In genomic region chr7:22725585-22725984, GRCh38 we compare ENCODE assay signal across 9 cellular contexts. TPM values are rescaled to one million over a fixed set of nuclear protein-coding genes. Genes with fewer than 3 reads are reported as not detected.
DNase-seq lines count a peak whose midpoint lies in the region; ATAC-seq lines count a peak whose summit lies in the region.
"Had no signal": no experiment of that assay in that cellular context is flagged by ENCODE, and none has a peak within 500 bp of the region (broad histone marks: within the 10 kb centered on the region; RNA-seq: fewer than 3 reads in every experiment).

No MANE protein-coding gene starts in this region.

- no peaks in the 10 kb centered on the region for H3K9me3 Mint-ChIP-seq in activated CD8-positive, alpha-beta memory T cell treated with anti-CD3 and anti-CD28 coated beads, Interleukin-2, amount 10 ng/mL, durations not matched to agents 7 days and 5 days (ENCODE audit: low read depth)
- H3K9me3 Mint-ChIP-seq in stimulated activated memory B cell treated with anti-CD40 and anti-IgM and Interleukin-4, amounts not matched to agents 10 μg/mL and 1 μg/mL and 100 μg/mL, for 72 hours = no peaks in the 10 kb centered on the region
- H3K9me3 Mint-ChIP-seq in activated T-cell treated with anti-CD3 and anti-CD28 coated beads, Interleukin-2, amount 50 U/mL, for 72 hours = no peaks in the 10 kb centered on the region
- H3K9me3 Mint-ChIP-seq: T-helper 2 cell treated with Interferon-gamma antibody and Interleukin-4, amounts not matched to agents 5 μg/mL and 100 μg/mL, for 36 hours had no signal

- no peaks in the 10 kb centered on the region for H3K36me3 Mint-ChIP-seq in activated CD8-positive, alpha-beta memory T cell treated with anti-CD3 and anti-CD28 coated beads, Interleukin-2, amount 10 ng/mL, durations not matched to agents 7 days and 5 days
- H3K36me3 Mint-ChIP-seq in stimulated activated memory B cell treated with anti-CD40 and anti-IgM and Interleukin-4, amounts not matched to agents 10 μg/mL and 1 μg/mL and 100 μg/mL, for 72 hours = no peaks in the 10 kb centered on the region
- no peaks in the 10 kb centered on the region for H3K36me3 Mint-ChIP-seq in activated T-cell treated with anti-CD3 and anti-CD28 coated beads, Interleukin-2, amount 50 U/mL, for 72 hours (ENCODE audit: insufficient read depth in 2 of 2)

- no peak overlapping the region for H3K4me3 Mint-ChIP-seq in activated CD8-positive, alpha-beta memory T cell treated with anti-CD3 and anti-CD28 coated beads, Interleukin-2, amount 10 ng/mL, durations not matched to agents 7 days and 5 days
- H3K4me3 Mint-ChIP-seq in stimulated activated memory B cell treated with anti-CD40 and anti-IgM and Interleukin-4, amounts not matched to agents 10 μg/mL and 1 μg/mL and 100 μg/mL, for 72 hours = peak overlapping the region; percentile 84
- no peak overlapping the region for H3K4me3 Mint-ChIP-seq in activated T-cell treated with anti-CD3 and anti-CD28 coated beads, Interleukin-2, amount 50 U/mL, for 72 hours

- CTCF ChIA-PET in activated CD8-positive, alpha-beta memory T cell treated with anti-CD3 and anti-CD28 coated beads, Interleukin-2, amount 10 ng/mL, durations not matched to agents 7 days and 5 days (lab: Charles Lee) = interaction anchor here (0.8 to 13.9 kb wide), 17 partner anchors 8 to 330 kb away, joined by 3 to 376 read pairs (median 4); no protein-coding TSS in a partner anchor

- H3K27me3 Mint-ChIP-seq in activated CD8-positive, alpha-beta memory T cell treated with anti-CD3 and anti-CD28 coated beads, Interleukin-2, amount 10 ng/mL, durations not matched to agents 7 days and 5 days = peaks cover 69% of the 10 kb centered on the region
- H3K27me3 Mint-ChIP-seq in stimulated activated memory B cell treated with anti-CD40 and anti-IgM and Interleukin-4, amounts not matched to agents 10 μg/mL and 1 μg/mL and 100 μg/mL, for 72 hours = no peaks in the 10 kb centered on the region
- peaks cover 66% of the 10 kb centered on the region for H3K27me3 Mint-ChIP-seq in activated T-cell treated with anti-CD3 and anti-CD28 coated beads, Interleukin-2, amount 50 U/mL, for 72 hours (ENCODE audit: low read depth)

- H3K4me1 Mint-ChIP-seq in activated CD8-positive, alpha-beta memory T cell treated with anti-CD3 and anti-CD28 coated beads, Interleukin-2, amount 10 ng/mL, durations not matched to agents 7 days and 5 days = peaks cover 25% of the 10 kb centered on the region
- H3K4me1 Mint-ChIP-seq in stimulated activated memory B cell treated with anti-CD40 and anti-IgM and Interleukin-4, amounts not matched to agents 10 μg/mL and 1 μg/mL and 100 μg/mL, for 72 hours = peaks cover 58% of the 10 kb centered on the region
- peaks cover 35% of the 10 kb centered on the region for H3K4me1 Mint-ChIP-seq in activated T-cell treated with anti-CD3 and anti-CD28 coated beads, Interleukin-2, amount 50 U/mL, for 72 hours (ENCODE audit: low read depth)

- peak; percentile 28 for ATAC-seq in activated CD8-positive, alpha-beta memory T cell treated with anti-CD3 and anti-CD28 coated beads, Interleukin-2, amount 10 ng/mL, durations not matched to agents 7 days and 5 days
- ATAC-seq in stimulated activated memory B cell treated with anti-CD40 and anti-IgM and Interleukin-4, amounts not matched to agents 10 μg/mL and 1 μg/mL and 100 μg/mL, for 72 hours = peak; percentile 27
- ATAC-seq in activated T-cell treated with anti-CD3 and anti-CD28 coated beads, Interleukin-2, amount 50 U/mL, for 72 hours (replicated peaks in 1 of 2) = no peak

- H3K27ac Mint-ChIP-seq in activated CD8-positive, alpha-beta memory T cell treated with anti-CD3 and anti-CD28 coated beads, Interleukin-2, amount 10 ng/mL, durations not matched to agents 7 days and 5 days = no peak overlapping the region
- peak overlapping the region; percentile 75 for H3K27ac Mint-ChIP-seq in stimulated activated memory B cell treated with anti-CD40 and anti-IgM and Interleukin-4, amounts not matched to agents 10 μg/mL and 1 μg/mL and 100 μg/mL, for 72 hours
- H3K27ac Mint-ChIP-seq in activated T-cell treated with anti-CD3 and anti-CD28 coated beads, Interleukin-2, amount 50 U/mL, for 72 hours = no peak overlapping the region
- H3K27ac Mint-ChIP-seq: T-helper 2 cell treated with Interferon-gamma antibody and Interleukin-4, amounts not matched to agents 5 μg/mL and 100 μg/mL, for 36 hours had no signal

- DNase-seq in activated CD8-positive, alpha-beta memory T cell treated with anti-CD3 and anti-CD28 coated beads, Interleukin-2, amount 10 ng/mL, durations not matched to agents 7 days and 5 days = no peak
- DNase-seq in activated CD8-positive, alpha-beta memory T cell treated with anti-CD3 and anti-CD28 coated beads for 24 hours = no peak
- DNase-seq in NCI-H69 (lab: John Stamatoyannopoulos, UW) = peak; percentile 42
- DNase-seq in dermis blood vessel endothelial cell = peak; percentile 68
- DNase-seq in NCI-H2029 (lab: John Stamatoyannopoulos, UW) = no peak
- DNase-seq in pons (ENCODE audit: low spot score) = no peak
- DNase-seq in activated T-cell treated with anti-CD3 and anti-CD28 coated beads, Interleukin-2, amount 50 U/mL, for 72 hours = no peak

RNA-seq across cellular contexts. Expression of gene IL6, which starts 1.4 kb away (rescaled TPM):
- total RNA-seq in activated CD8-positive, alpha-beta memory T cell treated with anti-CD3 and anti-CD28 coated beads, Interleukin-2, amount 10 ng/mL, durations not matched to agents 7 days and 5 days = under 1 TPM in 1 of 2 experiments, not detected in 1; 0.66 TPM
- total RNA-seq in dermis blood vessel endothelial cell = 1.0 and 1.3 TPM in 2 replicates
- 1 to 10 TPM in 1 of 2 donors, under 1 TPM in 1; 0.46 to 2.4 TPM for total RNA-seq in activated T-cell treated with anti-CD3 and anti-CD28 coated beads, Interleukin-2, amount 50 U/mL, for 72 hours

Comparison
In these comparisons a context has a peak if more than half of its experiments do, and no peak if none do; other contexts are left out.
1. ATAC-seq: peak in activated CD8-positive, alpha-beta memory T cell treated with anti-CD3 and anti-CD28 coated beads, Interleukin-2, amount 10 ng/mL, durations not matched to agents 7 days and 5 days (single experiment) and stimulated activated memory B cell treated with anti-CD40 and anti-IgM and Interleukin-4, amounts not matched to agents 10 μg/mL and 1 μg/mL and 100 μg/mL, for 72 hours (single experiment); none in activated T-cell treated with anti-CD3 and anti-CD28 coated beads, Interleukin-2, amount 50 U/mL, for 72 hours (0 of 2).
2. DNase-seq: peak in NCI-H69 (single experiment) and dermis blood vessel endothelial cell (single experiment); none in activated CD8-positive, alpha-beta memory T cell treated with anti-CD3 and anti-CD28 coated beads, Interleukin-2, amount 10 ng/mL, durations not matched to agents 7 days and 5 days (single experiment), activated CD8-positive, alpha-beta memory T cell treated with anti-CD3 and anti-CD28 coated beads for 24 hours (single experiment), NCI-H2029 (single experiment), pons (single experiment) and activated T-cell treated with anti-CD3 and anti-CD28 coated beads, Interleukin-2, amount 50 U/mL, for 72 hours (0 of 2).